Comparison of ENCODE assay signal across 18 cellular contexts in genomic region chr10:78959217-78959616, GRCh38.
"Had no signal": no experiment of that assay in that cellular context is flagged by ENCODE, and none has a peak within 500 bp of the region (broad histone marks: within the 10 kb centered on the region; RNA-seq: fewer than 3 reads in every experiment).

No MANE protein-coding gene starts in this region.

- H3K9me3 ChIP-seq: ascending aorta, body of pancreas had no signal

- ATAC-seq: activated CD4-positive, CD25-positive, alpha-beta regulatory T cell treated with anti-CD3 and anti-CD28 coated beads, Interleukin-2, amount 50 U/mL, for 24 hours; activated CD8-positive, alpha-beta T cell treated with anti-CD3 and anti-CD28 coated beads, Interleukin-2, amount 10 ng/mL, durations not matched to agents 7 days and 5 days; body of pancreas; PC-3 had no signal

- H3K36me3 ChIP-seq: ascending aorta had no signal

- DNase-seq: activated CD4-positive, alpha-beta T cell treated with anti-CD3 and anti-CD28 coated beads for 4 hours; activated CD8-positive, alpha-beta memory T cell treated with anti-CD3 and anti-CD28 coated beads, Interleukin-2, amount 50 U/mL, for 48 hours; activated CD8-positive, alpha-beta T cell treated with anti-CD3 and anti-CD28 coated beads, Interleukin-2, amount 10 ng/mL, durations not matched to agents 7 days and 5 days; activated T-cell treated with anti-CD3 and anti-CD28 coated beads, Interleukin-2, amount 50 U/mL, for 1 hour; body of pancreas; Karpas-422; MM.1S; NCI-H1105 treated with DMSO at 0.1 percent for 48 hours; NCI-H1436 treated with DMSO at 0.1 percent for 48 hours; NCI-H1930; NCI-H2171; NCI-H2227 treated with DMSO at 0.1 percent for 48 hours; NCI-H524 treated with DMSO at 0.1 percent for 48 hours; NCI-H774; PC-3; SHP77 treated with DMSO at 0.1 percent for 48 hours had no signal

- H3K27ac ChIP-seq: ascending aorta, body of pancreas had no signal

- H3K27me3 ChIP-seq: ascending aorta, body of pancreas had no signal

- H3K4me3 ChIP-seq: ascending aorta, body of pancreas had no signal
